In the genomic region with DNA sequence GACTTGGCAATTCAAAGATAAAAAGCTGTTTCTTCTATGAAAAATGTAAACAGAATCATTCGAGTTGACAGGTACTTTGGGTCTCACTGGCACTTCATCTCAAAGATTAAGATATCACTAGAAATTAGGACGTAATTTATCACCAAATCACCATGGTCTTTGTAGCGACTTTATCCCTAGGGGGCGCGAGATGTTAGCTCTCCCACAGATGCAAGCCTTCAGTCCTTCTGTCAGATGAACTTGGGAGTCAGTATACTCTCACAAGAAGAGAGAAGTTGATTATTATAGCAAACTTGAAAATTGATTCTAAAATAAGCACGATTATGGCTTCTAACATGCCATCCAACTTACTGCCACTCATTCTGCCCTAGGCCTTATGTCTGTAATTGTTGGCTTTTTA, we compare ENCODE assay signal across 17 cellular contexts.
DNase-seq lines count a peak whose midpoint lies in the region; TF ChIP-seq lines count a peak whose summit lies in the region.
"Had no signal": no experiment of that assay in that cellular context is flagged by ENCODE, and none has a peak within 500 bp of the region (broad histone marks: within the 10 kb centered on the region; RNA-seq: fewer than 3 reads in every experiment).

No MANE protein-coding gene starts in this region.

- no peaks in the 10 kb centered on the region for H3K9me3 Mint-ChIP-seq in type B pancreatic cell
- H3K9me3 Mint-ChIP-seq: dendritic cell treated with granulocyte-macrophage colony-stimulating factor and Interleukin-4, amounts not matched to agents 40 ng/mL and 50 ng/mL, for 4 days had no signal

- H3K4me3 ChIP-seq in NB4 (ENCODE audit: low read depth, low read length) (no peak overlapping the region), choroid plexus epithelial cell (ENCODE audit: low read depth, low read length) (no peak overlapping the region)
- H3K4me3 ChIP-seq: esophagus squamous epithelium, HAP-1, lower lobe of right lung, skin epidermis, vagina had no signal

- TF ChIP-seq CTCF in NB4 (IDR thresholded peaks at IDR 0.05; ENCODE audit: low read depth, low read length) (no peak), choroid plexus epithelial cell (conservative IDR thresholded peaks at IDR 0.05; ENCODE audit: low read depth, low read length) (peak; percentile 28), type B pancreatic cell (conservative IDR thresholded peaks at IDR 0.05) (peak; percentile 20)

- no peak for TF ChIP-seq POLR2A in NB4 (IDR thresholded peaks at IDR 0.05; ENCODE audit: extremely low read depth, insufficient read length)

- H3K4me1 Mint-ChIP-seq in type B pancreatic cell (ENCODE audit: unreplicated experiment): peaks cover 18% of the 10 kb centered on the region

- no peak overlapping the region for H3K27ac Mint-ChIP-seq in type B pancreatic cell
- H3K27ac Mint-ChIP-seq: dendritic cell treated with granulocyte-macrophage colony-stimulating factor and Interleukin-4, amounts not matched to agents 40 ng/mL and 50 ng/mL, for 4 days had no signal

- H3K4me3 Mint-ChIP-seq in type B pancreatic cell: no peak overlapping the region
- H3K4me3 Mint-ChIP-seq: dendritic cell treated with granulocyte-macrophage colony-stimulating factor and Interleukin-4, amounts not matched to agents 40 ng/mL and 50 ng/mL, for 4 days had no signal

- DNase-seq in NB4 (ENCODE audit: low read depth) (peak; percentile 8), choroid plexus epithelial cell (ENCODE audit: low read depth) (no peak), medulla oblongata (ENCODE audit: extremely low spot score) (peak; percentile 51), type B pancreatic cell (ENCODE audit: extremely low spot score, unreplicated experiment) (no peak), LoVo (ENCODE audit: low spot score) (no peak), NCI-H345 treated with DMSO at 0.1 percent for 48 hours (lab: John Stamatoyannopoulos, UW; ENCODE audit: unreplicated experiment) (no peak), NCI-H1436 treated with DMSO at 0.1 percent for 48 hours (lab: John Stamatoyannopoulos, UW) (no peak)
- DNase-seq: activated effector memory CD4-positive, alpha-beta T cell treated with Interleukin-2 at 50 U/mL for 16 hours; aorta; esophagus squamous epithelium; lower lobe of right lung; occipital lobe; stimulated activated naive CD4-positive, alpha-beta T cell treated with Interleukin-2 at 50 U/mL for 16 hours had no signal

- peaks cover 6% of the 10 kb centered on the region for H3K36me3 Mint-ChIP-seq in type B pancreatic cell

- H3K27me3 Mint-ChIP-seq in type B pancreatic cell: no peaks in the 10 kb centered on the region
- H3K27me3 Mint-ChIP-seq: dendritic cell treated with granulocyte-macrophage colony-stimulating factor and Interleukin-4, amounts not matched to agents 40 ng/mL and 50 ng/mL, for 4 days had no signal

Comparison
In these comparisons a context has a peak if more than half of its experiments do, and no peak if none do; other contexts are left out.
1. DNase-seq: peak in NB4 (single experiment) and medulla oblongata (single experiment); none in choroid plexus epithelial cell (single experiment), type B pancreatic cell (single experiment), LoVo (single experiment), NCI-H345 treated with DMSO at 0.1 percent for 48 hours (single experiment) and NCI-H1436 treated with DMSO at 0.1 percent for 48 hours (single experiment).